12 cellular contexts compared by ENCODE assay signal in genomic region chr1:162055062-162055461, GRCh38. TPM values are rescaled to one million over a fixed set of nuclear protein-coding genes. Genes with fewer than 3 reads are reported as not detected.
DNase-seq lines count a peak whose midpoint lies in the region; ATAC-seq lines count a peak whose summit lies in the region.
"Had no signal": no experiment of that assay in that cellular context is flagged by ENCODE, and none has a peak within 500 bp of the region (broad histone marks: within the 10 kb centered on the region; RNA-seq: fewer than 3 reads in every experiment).

No MANE protein-coding gene starts in this region.

- H3K27me3 Mint-ChIP-seq in T-helper 17 cell: peaks cover 41% of the 10 kb centered on the region

- peaks cover 3% of the 10 kb centered on the region for H3K4me1 Mint-ChIP-seq in T-helper 17 cell

- H3K36me3 Mint-ChIP-seq in T-helper 17 cell (ENCODE audit: low read depth): no peaks in the 10 kb centered on the region

- no peak overlapping the region for H3K4me3 Mint-ChIP-seq in T-helper 17 cell

- DNase-seq in AG08396 (ENCODE audit: low spot score) (peak; percentile 73), HK-2 (ENCODE audit: unreplicated experiment) (peak; percentile 55), amniotic epithelial cell (ENCODE audit: low read depth) (peak; percentile 86), iris pigment epithelial cell (ENCODE audit: low read depth) (peak; percentile 90), T-helper 17 cell (no peak), putamen (ENCODE audit: low spot score) (no peak)
- DNase-seq: Caco-2; NCI-H774; stimulated activated CD4-positive, alpha-beta T cell treated with anti-CD3 and anti-CD28 coated beads, Interleukin-2, amount 100 ng/mL, for 24 hours had no signal

- ATAC-seq in GM19324 (IDR thresholded peaks at IDR 0.05; ENCODE audit: low FRiP score, unreplicated experiment) (no peak), HG02759 (IDR thresholded peaks at IDR 0.05; ENCODE audit: unreplicated experiment) (no peak), T-helper 17 cell (no peak)

- H3K27ac Mint-ChIP-seq in T-helper 17 cell: no peak overlapping the region

- no peaks in the 10 kb centered on the region for H3K9me3 ChIP-seq in T-helper 17 cell (ENCODE audit: control insufficient read depth, low read length, poor library complexity, severe bottlenecking)
- H3K9me3 ChIP-seq: Caco-2, suprapubic skin had no signal

RNA-seq across cellular contexts. Expression of gene NOS1AP, which starts 14.4 kb away (rescaled TPM):
- not detected for total RNA-seq in T-helper 17 cell

RNA-seq across cellular contexts. Expression of gene OLFML2B, which starts 31.4 kb away (rescaled TPM):
- not detected for total RNA-seq in T-helper 17 cell

Comparison
In these comparisons a context has a peak if more than half of its experiments do, and no peak if none do; other contexts are left out.
1. DNase-seq: peak in AG08396 (single experiment), HK-2 (single experiment), amniotic epithelial cell (single experiment) and iris pigment epithelial cell (single experiment); none in T-helper 17 cell (0 of 3) and putamen (single experiment).